In the genomic region with DNA sequence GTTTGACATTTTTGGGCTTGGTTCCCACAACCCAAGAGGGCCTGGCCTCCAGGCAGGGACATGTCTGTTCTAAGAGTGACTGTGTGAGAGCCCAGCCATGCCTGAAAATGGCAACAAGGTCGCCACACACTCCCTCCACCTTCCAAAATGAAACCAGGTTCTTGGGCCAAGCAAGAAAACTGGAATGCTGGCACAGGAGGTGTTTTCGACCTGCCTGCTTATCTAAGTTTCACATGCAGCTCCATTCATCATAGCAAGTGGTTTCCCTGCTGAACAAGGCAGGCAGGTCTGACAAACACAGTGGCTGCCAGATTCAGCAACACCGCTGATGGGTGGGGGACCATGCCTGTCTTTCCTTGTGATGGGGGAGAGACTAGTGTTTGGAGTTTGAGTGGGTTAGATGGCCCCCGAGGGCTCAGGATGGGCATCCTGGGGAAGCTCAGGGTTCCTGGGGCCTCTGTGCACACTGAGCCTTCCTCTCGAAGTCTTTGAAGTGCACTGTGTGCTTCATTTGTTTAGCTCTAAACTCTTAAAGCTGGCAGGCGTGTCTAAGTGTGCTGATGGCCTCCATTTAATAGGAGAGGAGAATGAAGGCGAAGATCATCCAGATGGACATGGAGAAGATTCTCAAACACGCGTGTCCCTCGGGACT, we compare ENCODE assay signal across 11 cellular contexts. TPM values are rescaled to one million over a fixed set of nuclear protein-coding genes. Genes with fewer than 3 reads are reported as not detected.
DNase-seq lines count a peak whose midpoint lies in the region; TF ChIP-seq lines count a peak whose summit lies in the region.
"Had no signal": no experiment of that assay in that cellular context is flagged by ENCODE, and none has a peak within 500 bp of the region (broad histone marks: within the 10 kb centered on the region; RNA-seq: fewer than 3 reads in every experiment).

No MANE protein-coding gene starts in this region.

- in situ Hi-C loops in HAP-1 (cut with MboI; ENCODE audit: low sequenced_read_pairs), result no loop called here

- H3K4me1 ChIP-seq in uterus (peaks cover 7 to 8% of the 10 kb centered on the region in 2 donors), HAP-1 (no peaks in the 10 kb centered on the region)

- H3K4me3 ChIP-seq in epithelial cell of esophagus (ENCODE audit: low read length), result no peak overlapping the region
- no peak overlapping the region for H3K4me3 ChIP-seq in uterus
- H3K4me3 ChIP-seq in HAP-1, result no peak overlapping the region
- H3K4me3 ChIP-seq: PC-9 had no signal

- no peak overlapping the region for H3K4me3 Mint-ChIP-seq in activated naive CD4-positive, alpha-beta T cell treated with anti-CD3 and anti-CD28 coated beads for 36 hours
- no peak overlapping the region for H3K4me3 Mint-ChIP-seq in neural crest cell
- H3K4me3 Mint-ChIP-seq: activated B cell treated with CpG ODN at 0.5 μM for 24 hours had no signal

- H3K36me3 ChIP-seq in uterus (no peaks in the 10 kb centered on the region), HAP-1 (replicated peaks) (no peaks in the 10 kb centered on the region)

- H3K27ac Mint-ChIP-seq in activated naive CD4-positive, alpha-beta T cell treated with anti-CD3 and anti-CD28 coated beads for 36 hours, result no peak overlapping the region
- peak overlapping the region; percentile 27 for H3K27ac Mint-ChIP-seq in neural crest cell (ENCODE audit: unreplicated experiment)
- H3K27ac Mint-ChIP-seq: activated B cell treated with CpG ODN at 0.5 μM for 24 hours had no signal

- H3K27me3 Mint-ChIP-seq in activated naive CD4-positive, alpha-beta T cell treated with anti-CD3 and anti-CD28 coated beads for 36 hours (ENCODE audit: low read depth), result no peaks in the 10 kb centered on the region
- H3K27me3 Mint-ChIP-seq in neural crest cell (ENCODE audit: low read depth), result no peaks in the 10 kb centered on the region

- TF ChIP-seq CTCF in epithelial cell of esophagus (IDR thresholded peaks at IDR 0.05; ENCODE audit: insufficient read depth, low read depth, low read length, missing control alignments) (no peak), neural crest cell (conservative IDR thresholded peaks at IDR 0.05) (no peak), uterus (IDR thresholded peaks at IDR 0.05) (no peak)

- no peak for TF ChIP-seq POLR2A in uterus (IDR thresholded peaks at IDR 0.05)

- H3K9me3 ChIP-seq in uterus, result no peaks in the 10 kb centered on the region
- no peaks in the 10 kb centered on the region for H3K9me3 ChIP-seq in HAP-1

- peak overlapping the region; percentile 74 for H3K27ac ChIP-seq in uterus
- H3K27ac ChIP-seq: PC-9 had no signal

- no peaks in the 10 kb centered on the region for H3K36me3 Mint-ChIP-seq in activated naive CD4-positive, alpha-beta T cell treated with anti-CD3 and anti-CD28 coated beads for 36 hours (ENCODE audit: low read depth)
- H3K36me3 Mint-ChIP-seq in neural crest cell (ENCODE audit: low read depth), result no peaks in the 10 kb centered on the region

- CTCF ChIA-PET in activated naive CD4-positive, alpha-beta T cell treated with anti-CD3 and anti-CD28 coated beads for 36 hours (lab: Charles Lee), result no interaction called here

- intact Hi-C loops in activated naive CD4-positive, alpha-beta T cell treated with anti-CD3 and anti-CD28 coated beads for 36 hours (cut with micrococcal nuclease), result no loop called here
- intact Hi-C loops in uterus (cut with DNase I; ENCODE audit: low total_unique reads), result no loop called here
- intact Hi-C loops in head of caudate nucleus (cut with DNase I), result no loop called here

- peak; percentile 18 for DNase-seq in activated naive CD4-positive, alpha-beta T cell treated with anti-CD3 and anti-CD28 coated beads for 36 hours
- DNase-seq in activated naive CD4-positive, alpha-beta T cell (lab: John Stamatoyannopoulos, UW), result no peak
- DNase-seq in epithelial cell of esophagus (ENCODE audit: low read depth) (peak; percentile 53), neural crest cell (ENCODE audit: low read depth, low spot score) (no peak), uterus (peak in 1 of 2 donors; percentile 57), HAP-1 (ENCODE audit: low spot score in 2 of 2) (no peak), head of caudate nucleus (no peak)
- DNase-seq in effector CD4-positive, alpha-beta T cell, result no peak
- DNase-seq: activated B cell treated with CpG ODN at 0.5 μM for 24 hours, NCI-H1092 treated with DMSO at 0.1 percent for 48 hours had no signal

- H3K27me3 ChIP-seq in uterus, result no peaks in the 10 kb centered on the region
- no peaks in the 10 kb centered on the region for H3K27me3 ChIP-seq in HAP-1 (ENCODE audit: low read depth)

- peaks cover 23% of the 10 kb centered on the region for H3K4me1 Mint-ChIP-seq in activated naive CD4-positive, alpha-beta T cell treated with anti-CD3 and anti-CD28 coated beads for 36 hours (ENCODE audit: low read depth)
- H3K4me1 Mint-ChIP-seq in neural crest cell, result peaks cover 29% of the 10 kb centered on the region
- H3K4me1 Mint-ChIP-seq: activated B cell treated with CpG ODN at 0.5 μM for 24 hours had no signal

- no peaks in the 10 kb centered on the region for H3K9me3 Mint-ChIP-seq in activated naive CD4-positive, alpha-beta T cell treated with anti-CD3 and anti-CD28 coated beads for 36 hours
- H3K9me3 Mint-ChIP-seq in neural crest cell, result no peaks in the 10 kb centered on the region
- H3K9me3 Mint-ChIP-seq: activated B cell treated with CpG ODN at 0.5 μM for 24 hours had no signal

RNA-seq across cellular contexts. Expression of gene GAS6, which starts 17.9 kb away (rescaled TPM):
- total RNA-seq in activated naive CD4-positive, alpha-beta T cell treated with anti-CD3 and anti-CD28 coated beads for 36 hours, result 1 to 10 TPM; 1.7 to 3.2 TPM
- total RNA-seq in neural crest cell (7.7 and 9.0 TPM in 2 replicates), uterus (100 to 1,000 TPM; 128 to 287 (median 199) TPM)

Comparison
In these comparisons a context has a peak if more than half of its experiments do, and no peak if none do; other contexts are left out.
1. DNase-seq: peak in activated naive CD4-positive, alpha-beta T cell treated with anti-CD3 and anti-CD28 coated beads for 36 hours (single experiment) and epithelial cell of esophagus (single experiment); none in activated naive CD4-positive, alpha-beta T cell (0 of 4), neural crest cell (single experiment), HAP-1 (0 of 2), head of caudate nucleus (0 of 42) and effector CD4-positive, alpha-beta T cell (single experiment).
2. RNA of gene GAS6, which starts 17.9 kb away (total RNA-seq): 128 to 287 TPM in uterus; 7.7 to 9.0 TPM in neural crest cell and 1.7 to 3.2 TPM in activated naive CD4-positive, alpha-beta T cell treated with anti-CD3 and anti-CD28 coated beads for 36 hours; every median in the first group is over 10 times any median in the second.